Comparison of ENCODE assay signal across 12 cellular contexts in the genomic region with DNA sequence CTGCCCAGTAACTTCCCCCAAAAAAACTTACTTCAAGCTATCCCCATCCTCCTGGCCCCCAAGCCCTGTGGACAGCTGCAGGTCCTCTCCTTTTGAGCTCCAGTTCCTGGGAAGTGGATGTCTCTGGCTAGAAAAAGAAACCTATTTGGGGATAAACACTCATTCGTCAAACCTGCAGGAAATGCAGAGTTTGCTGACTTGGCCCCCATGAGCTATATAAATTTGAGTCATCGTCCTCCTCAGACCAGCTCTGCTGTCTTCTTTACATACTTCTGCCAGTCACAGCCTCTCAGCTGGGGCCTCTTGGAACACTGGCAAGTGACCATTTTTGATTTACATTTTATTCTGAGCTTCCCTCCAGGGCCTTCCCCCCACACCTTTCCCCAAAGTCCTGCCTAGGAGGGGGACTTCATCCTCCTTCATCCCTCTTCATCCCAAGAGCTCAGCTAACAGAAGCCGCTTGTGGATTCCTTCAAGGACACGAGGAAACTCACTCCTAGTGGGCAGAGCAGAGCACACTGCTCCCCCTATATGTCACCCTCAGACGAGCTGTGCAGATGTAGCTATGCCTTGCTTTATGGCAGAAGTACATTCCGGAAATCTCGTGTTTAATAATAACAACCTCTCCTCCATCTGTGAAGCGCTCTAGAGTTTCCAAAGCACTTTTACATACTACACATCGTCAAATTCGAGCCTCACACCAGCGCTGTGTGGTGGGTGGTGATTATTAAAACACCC.
A peak's percentile ranks its signal among the peaks of the same experiment; 100 is the strongest.
DNase-seq lines count a peak whose midpoint lies in the region; ATAC-seq and TF ChIP-seq lines count a peak whose summit lies in the region.
"Had no signal": no experiment of that assay in that cellular context is flagged by ENCODE, and none has a peak within 500 bp of the region (broad histone marks: within the 10 kb centered on the region; RNA-seq: fewer than 3 reads in every experiment).

No MANE protein-coding gene starts in this region.

- 0 out of 4 replicates have a peak, but pooled peaks cover 0 to 6% of the 10 kb centered on the region in 2 experiments for H3K4me1 ChIP-seq in SK-N-SH (ENCODE audit: control insufficient read depth in 1 of 2, insufficient read depth in 2 of 2, low read depth in 1 of 2, low read length in 1 of 2)
- H3K4me1 ChIP-seq in endodermal cell (ENCODE audit: control insufficient read depth, insufficient read depth, low read length): peaks cover under 1% of the 10 kb centered on the region
- H3K4me1 ChIP-seq in skeletal muscle satellite cell (ENCODE audit: control insufficient read depth, insufficient read depth, low read length): peaks cover 25% of the 10 kb centered on the region

- H3K27ac Mint-ChIP-seq in endodermal cell: no peak overlapping the region
- no peak overlapping the region for H3K27ac Mint-ChIP-seq in activated CD4-positive, alpha-beta T cell treated with anti-CD3 and anti-CD28 coated beads, Interleukin-2, amount 10 ng/mL, durations not matched to agents 24 days and 14 days

- H3F3A ChIP-seq in SK-N-SH (replicated peaks; ENCODE audit: insufficient read depth): no peaks in the 10 kb centered on the region

- H4K20me1 ChIP-seq in SK-N-SH (ENCODE audit: insufficient read depth): no peaks in the 10 kb centered on the region

- DNase-seq in HCEC 1CT: peak; percentile 60
- DNase-seq in SK-N-SH: no peak
- DNase-seq in endodermal cell: no peak
- DNase-seq in NCI-H2081 treated with DMSO at 0.1 percent for 48 hours (lab: John Stamatoyannopoulos, UW): no peak
- DNase-seq in left cardiac atrium: no peak
- no peak for DNase-seq in activated CD4-positive, alpha-beta T cell treated with anti-CD3 and anti-CD28 coated beads, Interleukin-2, amount 10 ng/mL, durations not matched to agents 24 days and 14 days
- DNase-seq in GM13976 (ENCODE audit: low spot score): no peak
- DNase-seq: activated T-cell treated with anti-CD3 and anti-CD28 coated beads, Interleukin-2, amount 50 U/mL, for 48 hours; aorta; trophoblast cell had no signal

- peaks cover 30% of the 10 kb centered on the region for H3K27me3 Mint-ChIP-seq in endodermal cell (ENCODE audit: insufficient read depth)
- H3K27me3 Mint-ChIP-seq in activated CD4-positive, alpha-beta T cell treated with anti-CD3 and anti-CD28 coated beads, Interleukin-2, amount 10 ng/mL, durations not matched to agents 24 days and 14 days: peaks cover 5% of the 10 kb centered on the region

- ATAC-seq in left cardiac atrium: no peak

- H3K4me2 ChIP-seq in SK-N-SH (peak overlapping the region; percentile 52; the same call in 1 of the 2 replicates), skeletal muscle satellite cell (ENCODE audit: low read length) (peak overlapping the region; percentile 57)

- H3K27ac ChIP-seq in SK-N-SH (ENCODE audit: low read depth in 2 of 2, low read length in 1 of 2) (no peak overlapping the region), endodermal cell (ENCODE audit: low read depth, low read length) (no peak overlapping the region)
- H3K27ac ChIP-seq: neutrophil had no signal

- 58% methylated on average over 11 of the region's 11 CpGs for WGBS in SK-N-SH (ENCODE audit: low lambda C conversion rate)
- WGBS in endodermal cell (ENCODE audit: insufficient coverage in 1 of 2, insufficient read length in 1 of 2), 2 experiments: 82 to 85% methylated on average over 7 to 11 of the region's 11 CpGs

- in situ Hi-C loops in GM13976 (cut with MboI; ENCODE audit: low sequenced_read_pairs, unreplicated experiment): loop anchor here (25.0 kb wide), 1 partner anchor 402 kb away; the partner anchor contains the start of gene CCDC15

- no peak for TF ChIP-seq RAD21 in SK-N-SH (IDR thresholded peaks at IDR 0.05; ENCODE audit: low read length)

- peaks cover 7% of the 10 kb centered on the region for H3K4me1 Mint-ChIP-seq in endodermal cell
- no peaks in the 10 kb centered on the region for H3K4me1 Mint-ChIP-seq in activated CD4-positive, alpha-beta T cell treated with anti-CD3 and anti-CD28 coated beads, Interleukin-2, amount 10 ng/mL, durations not matched to agents 24 days and 14 days

- POLR2A ChIA-PET in SK-N-SH (lab: Yijun Ruan, JAX): no interaction called here

- no peak for TF ChIP-seq EP300 in SK-N-SH (IDR thresholded peaks at IDR 0.05; ENCODE audit: borderline replicate concordance in 1 of 2, low read depth in 1 of 2, low read length in 1 of 2)

- H2AFZ ChIP-seq in SK-N-SH (ENCODE audit: low read depth): peak overlapping the region; percentile 46; the same call in 1 of the 2 replicates

- H3K4me3 ChIP-seq in SK-N-SH (ENCODE audit: low read depth in 2 of 2, low read length in 1 of 2) (no peak overlapping the region), endodermal cell (ENCODE audit: low read length) (no peak overlapping the region), skeletal muscle satellite cell (ENCODE audit: low read length) (no peak overlapping the region)

- H3K9ac ChIP-seq in SK-N-SH (no peak overlapping the region), endodermal cell (ENCODE audit: extremely low read depth, low read length, poor library complexity, severe bottlenecking) (no peak overlapping the region), skeletal muscle satellite cell (ENCODE audit: low read depth, low read length) (peak overlapping the region; percentile 39)

- no peak overlapping the region for H3K4me3 Mint-ChIP-seq in endodermal cell
- H3K4me3 Mint-ChIP-seq in activated CD4-positive, alpha-beta T cell treated with anti-CD3 and anti-CD28 coated beads, Interleukin-2, amount 10 ng/mL, durations not matched to agents 24 days and 14 days: no peak overlapping the region

- H3K27me3 ChIP-seq in SK-N-SH (ENCODE audit: insufficient read depth) (no peaks in the 10 kb centered on the region), endodermal cell (ENCODE audit: control insufficient read depth, insufficient read depth, low read length, poor library complexity, severe bottlenecking) (no peaks in the 10 kb centered on the region), skeletal muscle satellite cell (ENCODE audit: control insufficient read depth, insufficient read depth, low read length) (no peaks in the 10 kb centered on the region)

- H3K36me3 Mint-ChIP-seq in endodermal cell (ENCODE audit: low read depth): no peaks in the 10 kb centered on the region
- H3K36me3 Mint-ChIP-seq in activated CD4-positive, alpha-beta T cell treated with anti-CD3 and anti-CD28 coated beads, Interleukin-2, amount 10 ng/mL, durations not matched to agents 24 days and 14 days (ENCODE audit: low read depth): no peaks in the 10 kb centered on the region

- H3K9me3 Mint-ChIP-seq in endodermal cell: no peaks in the 10 kb centered on the region
- H3K9me3 Mint-ChIP-seq in activated CD4-positive, alpha-beta T cell treated with anti-CD3 and anti-CD28 coated beads, Interleukin-2, amount 10 ng/mL, durations not matched to agents 24 days and 14 days: no peaks in the 10 kb centered on the region

- no peaks in the 10 kb centered on the region for H3K79me2 ChIP-seq in SK-N-SH (ENCODE audit: insufficient read depth)

- CTCF ChIA-PET in SK-N-SH (lab: Yijun Ruan, JAX): interaction anchor here (1.0 to 13.9 kb wide), 9 partner anchors 10 to 273 kb away, joined by 3 to 103 read pairs (median 5); no protein-coding TSS in a partner anchor

- intact Hi-C loops in left cardiac atrium (cut with DNase I): no loop called here
- intact Hi-C loops in activated CD4-positive, alpha-beta T cell treated with anti-CD3 and anti-CD28 coated beads, Interleukin-2, amount 10 ng/mL, durations not matched to agents 24 days and 14 days (cut with micrococcal nuclease): no loop called here

- peak; percentile 14; the same call in 1 of the 2 replicates for TF ChIP-seq CTCF in SK-N-SH (IDR thresholded peaks at IDR 0.05)
- peak; percentile 56 for TF ChIP-seq CTCF in endodermal cell (conservative IDR thresholded peaks at IDR 0.05)
- TF ChIP-seq CTCF in GM13976 (IDR thresholded peaks at IDR 0.05; ENCODE audit: borderline replicate concordance, control extremely low read depth, extremely low read depth, insufficient read depth, missing control alignments): no peak

- no peaks in the 10 kb centered on the region for H3K9me2 ChIP-seq in SK-N-SH

- H3K9me3 ChIP-seq in SK-N-SH: no peaks in the 10 kb centered on the region
- H3K9me3 ChIP-seq in endodermal cell (ENCODE audit: control insufficient read depth, low read length): no peaks in the 10 kb centered on the region
- H3K9me3 ChIP-seq in skeletal muscle satellite cell (replicated peaks; ENCODE audit: low read length): no peaks in the 10 kb centered on the region
- H3K9me3 ChIP-seq: neutrophil had no signal

- H3K36me3 ChIP-seq in SK-N-SH (replicated peaks in 1 of 2; ENCODE audit: control insufficient read depth in 1 of 2, insufficient read depth in 2 of 2, low read length in 1 of 2) (no peaks in the 10 kb centered on the region), endodermal cell (ENCODE audit: control insufficient read depth, insufficient read depth, low read length) (no peaks in the 10 kb centered on the region), skeletal muscle satellite cell (ENCODE audit: insufficient read depth, low read length) (no peaks in the 10 kb centered on the region)
- H3K36me3 ChIP-seq: neutrophil had no signal

TF ChIP-seq in SK-N-SH, 30 proteins besides CTCF, POLR2A, EP300 and RAD21 (continues in another document):
- TF ChIP-seq IRF3 (IDR thresholded peaks at IDR 0.05; ENCODE audit: low read depth, low read length) (no peak), MEF2A (IDR thresholded peaks at IDR 0.05; ENCODE audit: borderline replicate concordance, low read depth) (no peak), TEAD4 (IDR thresholded peaks at IDR 0.05; ENCODE audit: borderline replicate concordance, insufficient read depth) (no peak), MXI1 (IDR thresholded peaks at IDR 0.05; ENCODE audit: low read depth, low read length) (no peak)
- TF ChIP-seq, protein P1, sequence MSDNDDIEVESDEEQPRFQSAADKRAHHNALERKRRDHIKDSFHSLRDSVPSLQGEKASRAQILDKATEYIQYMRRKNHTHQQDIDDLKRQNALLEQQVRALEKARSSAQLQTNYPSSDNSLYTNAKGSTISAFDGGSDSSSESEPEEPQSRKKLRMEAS (IDR thresholded peaks at IDR 0.05; ENCODE audit: low read depth): no peak
